Comparison of ENCODE assay signal across 12 cellular contexts in the genomic region with DNA sequence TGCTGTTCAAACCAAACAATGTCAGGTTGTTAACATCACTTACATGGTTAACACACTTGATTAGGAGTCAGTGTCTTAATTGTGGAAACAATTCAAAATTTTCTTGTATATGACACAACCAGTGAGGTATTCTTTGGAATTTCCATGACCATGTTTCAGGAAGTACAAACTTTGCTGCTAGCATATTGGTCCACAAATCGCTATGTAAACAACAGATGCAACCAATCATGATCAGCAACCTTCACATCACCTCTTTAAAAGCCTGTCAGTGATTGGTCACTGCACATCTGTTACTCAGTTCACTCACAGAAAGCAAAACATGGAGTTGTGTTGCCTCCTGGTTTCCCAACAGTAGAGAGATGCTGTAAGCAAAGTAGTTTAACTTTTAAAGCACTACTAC.
DNase-seq lines count a peak whose midpoint lies in the region; ATAC-seq and TF ChIP-seq lines count a peak whose summit lies in the region.
"Had no signal": no experiment of that assay in that cellular context is flagged by ENCODE, and none has a peak within 500 bp of the region (broad histone marks: within the 10 kb centered on the region; RNA-seq: fewer than 3 reads in every experiment).

No MANE protein-coding gene starts in this region.

- H3K4me2 ChIP-seq in SK-N-SH: peak overlapping the region; percentile 51
- H3K4me2 ChIP-seq: KMS-11 had no signal

- peaks cover 25% of the 10 kb centered on the region for H3K9me3 Mint-ChIP-seq in progenitor cell of endocrine pancreas (ENCODE audit: low read depth)

- POLR2A ChIA-PET in SK-N-SH (lab: Yijun Ruan, JAX): no interaction called here

- TF ChIP-seq EP300 in SK-N-SH (IDR thresholded peaks at IDR 0.05; ENCODE audit: borderline replicate concordance in 1 of 2, low read depth in 1 of 2, low read length in 1 of 2): no peak

- peak overlapping the region; percentile 63 for H3K27ac Mint-ChIP-seq in progenitor cell of endocrine pancreas
- H3K27ac Mint-ChIP-seq: activated CD8-positive, alpha-beta memory T cell treated with anti-CD3 and anti-CD28 coated beads, Interleukin-2, amount 10 ng/mL, durations not matched to agents 7 days and 5 days had no signal

- H3K36me3 Mint-ChIP-seq in progenitor cell of endocrine pancreas (ENCODE audit: insufficient read depth): no peaks in the 10 kb centered on the region

- no peaks in the 10 kb centered on the region for H3K27me3 ChIP-seq in SK-N-SH (ENCODE audit: insufficient read depth)

- peak overlapping the region; percentile 90 to 92; a peak in 3 of 4 replicates for H3K27ac ChIP-seq in SK-N-SH (ENCODE audit: low read depth in 2 of 2, low read length in 1 of 2)
- H3K27ac ChIP-seq: KMS-11 had no signal

- peak; percentile 57 for DNase-seq in GM04503 (ENCODE audit: low read depth)
- no peak for DNase-seq in SK-N-SH
- DNase-seq in fibroblast of peridontal ligament (ENCODE audit: extremely low read depth): peak; percentile 77
- DNase-seq in progenitor cell of endocrine pancreas (ENCODE audit: low spot score, unreplicated experiment): no peak
- no peak for DNase-seq in NCI-H748 treated with DMSO at 0.1 percent for 48 hours (lab: John Stamatoyannopoulos, UW)
- no peak for DNase-seq in NCI-H187 (lab: John Stamatoyannopoulos, UW)
- DNase-seq: activated CD8-positive, alpha-beta memory T cell treated with anti-CD3 and anti-CD28 coated beads, Interleukin-2, amount 10 ng/mL, durations not matched to agents 7 days and 5 days; NCI-H2081 had no signal

- no peaks in the 10 kb centered on the region for H4K20me1 ChIP-seq in SK-N-SH (ENCODE audit: insufficient read depth)

- no peak overlapping the region for H3K4me3 ChIP-seq in SK-N-SH (ENCODE audit: low read depth in 2 of 2, low read length in 1 of 2)
- H3K4me3 ChIP-seq: HAP-1 had no signal

- no peak overlapping the region for H3K4me3 Mint-ChIP-seq in progenitor cell of endocrine pancreas (ENCODE audit: low read depth)
- H3K4me3 Mint-ChIP-seq: activated CD8-positive, alpha-beta memory T cell treated with anti-CD3 and anti-CD28 coated beads, Interleukin-2, amount 10 ng/mL, durations not matched to agents 7 days and 5 days had no signal

- 24% methylated on average over 1 of the region's 1 CpG for WGBS in SK-N-SH (ENCODE audit: low lambda C conversion rate)

- H3K9me2 ChIP-seq in SK-N-SH: no peaks in the 10 kb centered on the region

- TF ChIP-seq RAD21 in SK-N-SH (IDR thresholded peaks at IDR 0.05; ENCODE audit: low read length): no peak

- H3K4me1 ChIP-seq in SK-N-SH (ENCODE audit: control insufficient read depth in 1 of 2, insufficient read depth in 2 of 2, low read depth in 1 of 2, low read length in 1 of 2): no peaks in the 10 kb centered on the region
- H3K4me1 ChIP-seq: HAP-1 had no signal

- H3K79me2 ChIP-seq in SK-N-SH (ENCODE audit: insufficient read depth): no peaks in the 10 kb centered on the region

- H3F3A ChIP-seq in SK-N-SH (replicated peaks; ENCODE audit: insufficient read depth): peaks cover 24% of the 10 kb centered on the region

- H2AFZ ChIP-seq in SK-N-SH (ENCODE audit: low read depth): peak overlapping the region; percentile 80; the same call in 1 of the 2 replicates

- TF ChIP-seq CTCF in SK-N-SH (IDR thresholded peaks at IDR 0.05) (no peak), progenitor cell of endocrine pancreas (IDR thresholded peaks at IDR 0.05; ENCODE audit: unreplicated experiment) (no peak)

- ATAC-seq in GM18868 (IDR thresholded peaks at IDR 0.05; ENCODE audit: unreplicated experiment) (no peak), GM19395 (IDR thresholded peaks at IDR 0.05; ENCODE audit: unreplicated experiment) (no peak)
- ATAC-seq: activated CD8-positive, alpha-beta memory T cell treated with anti-CD3 and anti-CD28 coated beads, Interleukin-2, amount 10 ng/mL, durations not matched to agents 7 days and 5 days had no signal

- H3K27me3 Mint-ChIP-seq in progenitor cell of endocrine pancreas: no peaks in the 10 kb centered on the region
- H3K27me3 Mint-ChIP-seq: activated CD8-positive, alpha-beta memory T cell treated with anti-CD3 and anti-CD28 coated beads, Interleukin-2, amount 10 ng/mL, durations not matched to agents 7 days and 5 days had no signal

- no peaks in the 10 kb centered on the region for H3K36me3 ChIP-seq in SK-N-SH (replicated peaks in 1 of 2; ENCODE audit: control insufficient read depth in 1 of 2, insufficient read depth in 2 of 2, low read length in 1 of 2)
- H3K36me3 ChIP-seq: HAP-1 had no signal

- CTCF ChIA-PET in SK-N-SH (lab: Yijun Ruan, JAX): no interaction called here

- H3K9me3 ChIP-seq in SK-N-SH: peaks cover 15% of the 10 kb centered on the region; the same call in 1 of the 2 replicates

- no peaks in the 10 kb centered on the region for H3K4me1 Mint-ChIP-seq in progenitor cell of endocrine pancreas (ENCODE audit: low read depth)

- peak overlapping the region; percentile 56; the same call in 1 of the 2 replicates for H3K9ac ChIP-seq in SK-N-SH
- H3K9ac ChIP-seq: KMS-11 had no signal

TF ChIP-seq in SK-N-SH, 30 proteins besides CTCF, POLR2A, EP300 and RAD21:
- TF ChIP-seq, protein P1, sequence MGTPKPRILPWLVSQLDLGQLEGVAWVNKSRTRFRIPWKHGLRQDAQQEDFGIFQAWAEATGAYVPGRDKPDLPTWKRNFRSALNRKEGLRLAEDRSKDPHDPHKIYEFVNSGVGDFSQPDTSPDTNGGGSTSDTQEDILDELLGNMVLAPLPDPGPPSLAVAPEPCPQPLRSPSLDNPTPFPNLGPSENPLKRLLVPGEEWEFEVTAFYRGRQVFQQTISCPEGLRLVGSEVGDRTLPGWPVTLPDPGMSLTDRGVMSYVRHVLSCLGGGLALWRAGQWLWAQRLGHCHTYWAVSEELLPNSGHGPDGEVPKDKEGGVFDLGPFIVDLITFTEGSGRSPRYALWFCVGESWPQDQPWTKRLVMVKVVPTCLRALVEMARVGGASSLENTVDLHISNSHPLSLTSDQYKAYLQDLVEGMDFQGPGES (IDR thresholded peaks at IDR 0.05; ENCODE audit: low read depth, low read length): no peak
- TF ChIP-seq SMC3 (IDR thresholded peaks at IDR 0.05; ENCODE audit: low read depth, low read length) (no peak), ELF1 (IDR thresholded peaks at IDR 0.05) (peak; percentile 74)
TF ChIP-seq in SK-N-SH: peak in this region for 1.

Comparison
In these comparisons a context has a peak if more than half of its experiments do, and no peak if none do; other contexts are left out.
1. DNase-seq: peak in GM04503 (single experiment) and fibroblast of peridontal ligament (single experiment); none in SK-N-SH (single experiment), progenitor cell of endocrine pancreas (single experiment), NCI-H748 treated with DMSO at 0.1 percent for 48 hours (single experiment) and NCI-H187 (0 of 2).